34 cellular contexts compared by ENCODE assay signal in the genomic region with DNA sequence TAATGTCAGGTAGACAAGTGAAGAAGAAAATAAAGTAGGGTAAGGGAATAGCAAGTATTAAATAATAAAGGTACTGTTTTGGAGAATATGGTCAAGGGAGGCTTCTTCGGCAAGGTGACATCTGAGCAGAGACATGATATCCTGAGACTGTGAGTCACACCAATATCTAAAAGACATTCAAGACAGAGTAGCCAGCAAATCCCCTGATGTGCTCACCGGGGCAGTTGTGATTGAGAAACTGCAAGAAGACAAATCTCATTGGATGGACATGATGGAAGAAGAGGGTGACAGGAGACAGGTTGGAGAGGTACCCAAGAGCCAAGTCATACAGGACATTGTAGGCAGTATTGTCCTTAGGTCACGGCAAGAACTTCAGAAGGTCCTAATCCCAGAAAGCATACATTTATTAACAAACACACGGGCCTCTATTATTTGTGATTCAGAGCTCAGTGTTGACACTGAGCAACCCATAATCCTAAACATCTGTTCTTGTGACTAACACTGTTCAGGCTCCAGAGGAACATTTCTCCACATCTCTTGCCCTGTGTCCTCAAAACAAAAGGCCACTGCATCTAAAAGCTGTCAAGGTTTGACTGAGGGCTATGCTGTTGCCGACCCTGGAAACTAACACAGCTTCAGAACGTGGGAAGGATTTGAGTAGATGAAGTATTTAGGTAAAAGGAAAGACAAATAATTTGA.
DNase-seq lines count a peak whose midpoint lies in the region; ATAC-seq, FAIRE-seq and TF ChIP-seq lines count a peak whose summit lies in the region.
"Had no signal": no experiment of that assay in that cellular context is flagged by ENCODE, and none has a peak within 500 bp of the region (broad histone marks: within the 10 kb centered on the region; RNA-seq: fewer than 3 reads in every experiment).

No MANE protein-coding gene starts in this region.

- H3K9me3 Mint-ChIP-seq in astrocyte (ENCODE audit: unreplicated experiment), result no peaks in the 10 kb centered on the region
- H3K9me3 Mint-ChIP-seq: activated CD4-positive, alpha-beta T cell treated with anti-CD3 and anti-CD28 coated beads, Interleukin-2, amount 10 ng/mL, durations not matched to agents 24 days and 14 days; activated naive CD4-positive, alpha-beta T cell treated with anti-CD3 and anti-CD28 coated beads, Interleukin-2, amount 50 U/mL, for 72 hours; CD8-positive, alpha-beta memory T cell; H9; nephron; WTC11 had no signal

- peak; percentile 26 for FAIRE-seq in astrocyte (lab: Jason Lieb, UNC)
- FAIRE-seq: GM12892 had no signal

- no peak overlapping the region for H3K4me3 ChIP-seq in astrocyte (ENCODE audit: insufficient read depth, low read depth, low read length)
- H3K4me3 ChIP-seq: cardiac muscle cell, colonic mucosa, MG63, PC-9 had no signal

- H3K27me3 Mint-ChIP-seq in astrocyte (ENCODE audit: low read depth, unreplicated experiment), result peaks cover 7% of the 10 kb centered on the region

- no peaks in the 10 kb centered on the region for H3K79me2 ChIP-seq in astrocyte (ENCODE audit: insufficient read depth, low read length)

- H3K9ac ChIP-seq in astrocyte (ENCODE audit: low read length), result no peak overlapping the region

- H3K4me1 ChIP-seq in astrocyte (ENCODE audit: insufficient read depth, low read length), result peaks cover 20% of the 10 kb centered on the region
- H3K4me1 ChIP-seq: colonic mucosa had no signal

- H3K27ac ChIP-seq in astrocyte (ENCODE audit: low read depth, low read length), result no peak overlapping the region
- H3K27ac ChIP-seq: cardiac muscle cell, colonic mucosa, PC-9 had no signal

- H3K27ac Mint-ChIP-seq in astrocyte (ENCODE audit: unreplicated experiment), result no peak overlapping the region
- H3K27ac Mint-ChIP-seq: activated CD4-positive, alpha-beta T cell treated with anti-CD3 and anti-CD28 coated beads, Interleukin-2, amount 10 ng/mL, durations not matched to agents 24 days and 14 days; activated naive CD4-positive, alpha-beta T cell treated with anti-CD3 and anti-CD28 coated beads, Interleukin-2, amount 50 U/mL, for 72 hours; B cell; CD8-positive, alpha-beta memory T cell; H9; nephron; stimulated activated naive B cell treated with anti-CD40 and anti-IgM and Interleukin-4, amounts not matched to agents 10 μg/mL and 1 μg/mL and 100 μg/mL, for 72 hours; WTC11 had no signal

- H3K4me1 Mint-ChIP-seq in astrocyte (ENCODE audit: low read depth, unreplicated experiment), result peaks cover 22% of the 10 kb centered on the region
- H3K4me1 Mint-ChIP-seq: activated CD4-positive, alpha-beta T cell treated with anti-CD3 and anti-CD28 coated beads, Interleukin-2, amount 10 ng/mL, durations not matched to agents 24 days and 14 days; CD8-positive, alpha-beta memory T cell had no signal

- no peak overlapping the region for H3K4me3 Mint-ChIP-seq in astrocyte (ENCODE audit: unreplicated experiment)
- H3K4me3 Mint-ChIP-seq: activated CD4-positive, alpha-beta T cell treated with anti-CD3 and anti-CD28 coated beads, Interleukin-2, amount 10 ng/mL, durations not matched to agents 24 days and 14 days; B cell; CD8-positive, alpha-beta memory T cell; H9; nephron; stimulated activated naive B cell treated with anti-CD40 and anti-IgM and Interleukin-4, amounts not matched to agents 10 μg/mL and 1 μg/mL and 100 μg/mL, for 72 hours; WTC11 had no signal

- DNase-seq in left ventricle myocardium superior (no peak), left cardiac atrium (no peak), astrocyte (ENCODE audit: low read depth) (no peak), islet precursor cell (peak; percentile 15), NCI-H146 (lab: John Stamatoyannopoulos, UW) (no peak), NOMO-1 (lab: John Stamatoyannopoulos, UW; ENCODE audit: unreplicated experiment in 2 of 2) (no peak), NCI-H446 treated with DMSO at 0.1 percent for 48 hours (lab: John Stamatoyannopoulos, UW) (no peak)
- DNase-seq in central memory CD4-positive, alpha-beta T cell, result no peak
- DNase-seq: activated CD4-positive, alpha-beta T cell treated with anti-CD3 and anti-CD28 coated beads, Interleukin-2, amount 10 ng/mL, durations not matched to agents 24 days and 14 days; activated CD8-positive, alpha-beta memory T cell treated with anti-CD3 and anti-CD28 coated beads for 24 hours; activated T-cell treated with anti-CD3 and anti-CD28 coated beads for 4 hours; anterior cingulate cortex; CD8-positive, alpha-beta memory T cell; colonic mucosa; DMS 273 treated with DMSO at 0.1 percent for 48 hours; effector CD8-positive, alpha-beta T cell; foreskin melanocyte; H9; KG1; MG63; NCI-H1105; NCI-H187 treated with DMSO at 0.1 percent for 48 hours; NCI-H2171; NCI-H524 treated with DMSO at 0.1 percent for 48 hours; NK-92 treated with Interleukin-12 subunit alpha and Interleukin-12 subunit beta, amount 100 ng/mL, for 24 hours; PC-9; SIG-M5; stimulated activated naive B cell treated with anti-CD40 and anti-IgM and Interleukin-4, amounts not matched to agents 10 μg/mL and 1 μg/mL and 100 μg/mL, for 72 hours had no signal

- ATAC-seq in left ventricle myocardium superior (peak; percentile 61), left cardiac atrium (no peak)
- ATAC-seq: WTC11 had no signal

- no peaks in the 10 kb centered on the region for H4K20me1 ChIP-seq in astrocyte (ENCODE audit: insufficient read depth, low read length)

- no peaks in the 10 kb centered on the region for H3K36me3 ChIP-seq in astrocyte (ENCODE audit: insufficient read depth, low read length)
- H3K36me3 ChIP-seq: cardiac muscle cell, colonic mucosa, MG63 had no signal

- no peak overlapping the region for H3K4me2 ChIP-seq in astrocyte (ENCODE audit: low read length)
- H3K4me2 ChIP-seq: PC-9 had no signal

- H2AFZ ChIP-seq in astrocyte (ENCODE audit: low read depth, low read length), result no peak overlapping the region
- H2AFZ ChIP-seq: PC-9 had no signal

- no peaks in the 10 kb centered on the region for H3K36me3 Mint-ChIP-seq in astrocyte (ENCODE audit: low read depth, unreplicated experiment)
- H3K36me3 Mint-ChIP-seq: activated naive CD4-positive, alpha-beta T cell treated with anti-CD3 and anti-CD28 coated beads, Interleukin-2, amount 50 U/mL, for 72 hours; CD8-positive, alpha-beta memory T cell; WTC11 had no signal

- no peaks in the 10 kb centered on the region for H3K27me3 ChIP-seq in astrocyte (ENCODE audit: insufficient read depth, low read length)
- H3K27me3 ChIP-seq: cardiac muscle cell, colonic mucosa had no signal

- intact Hi-C loops in left ventricle myocardium superior (cut with micrococcal nuclease) (no loop called here), left cardiac atrium (cut with DNase I) (no loop called here)

- H3K9me3 ChIP-seq in astrocyte (ENCODE audit: insufficient read depth, low read depth, low read length), result no peaks in the 10 kb centered on the region
- H3K9me3 ChIP-seq: colonic mucosa, MG63 had no signal

- no peak for TF ChIP-seq CTCF in astrocyte (IDR thresholded peaks at IDR 0.05; ENCODE audit: insufficient read depth, low read depth, low read length)
